In the genomic region with DNA sequence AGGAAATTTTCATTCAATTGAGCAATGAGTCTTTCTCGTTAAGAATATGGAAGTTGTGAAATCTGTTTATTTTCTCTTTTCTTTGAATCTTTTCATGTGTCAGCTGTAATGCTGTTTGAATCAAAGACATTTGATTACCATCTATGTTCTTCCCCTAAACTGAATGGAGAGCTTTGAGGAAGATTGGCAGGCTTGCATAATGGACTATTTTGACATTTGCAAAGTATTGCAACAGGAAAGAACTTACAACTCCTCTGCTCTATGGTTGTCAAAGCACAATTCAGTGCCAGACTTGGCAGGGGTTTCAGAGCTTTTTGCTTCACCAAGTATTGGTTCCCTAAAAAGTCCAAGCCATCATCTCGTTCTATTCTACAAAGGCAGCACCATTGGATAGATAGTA, we compare ENCODE assay signal across 16 cellular contexts.
"Had no signal": no experiment of that assay in that cellular context is flagged by ENCODE, and none has a peak within 500 bp of the region (broad histone marks: within the 10 kb centered on the region; RNA-seq: fewer than 3 reads in every experiment).

No MANE protein-coding gene starts in this region.

- H3K27ac ChIP-seq: breast epithelium, ovary, psoas muscle, WERI-Rb-1 had no signal

- DNase-seq: activated CD4-positive, alpha-beta T cell treated with anti-CD3 and anti-CD28 coated beads for 1 hour; activated CD8-positive, alpha-beta memory T cell treated with anti-CD3 and anti-CD28 coated beads for 24 hours; activated CD8-positive, alpha-beta memory T cell treated with anti-CD3 and anti-CD28 coated beads, Interleukin-2, amount 50 U/mL, for 48 hours; activated effector memory CD4-positive, alpha-beta T cell treated with Interleukin-2 at 50 U/mL for 16 hours; activated naive CD4-positive, alpha-beta T cell treated with anti-CD3 and anti-CD28 coated beads, Interleukin-2, amount 10 ng/mL, durations not matched to agents 7 days and 5 days; activated naive CD8-positive, alpha-beta T cell treated with anti-CD3 and anti-CD28 coated beads, Interleukin-2, amount 50 U/mL, for 24 hours; activated T-cell treated with anti-CD3 and anti-CD28 coated beads, Interleukin-2, amount 50 U/mL, for 48 hours; cerebellar nuclear complex; effector CD4-positive, alpha-beta T cell; mesendoderm; naive thymus-derived CD8-positive, alpha-beta T cell; ovary; psoas muscle; right cardiac atrium; WERI-Rb-1 had no signal
